ENCODE assay signal across 18 cellular contexts in genomic region chr2:158754303-158754611, GRCh38. TPM values are rescaled to one million over a fixed set of nuclear protein-coding genes. Genes with fewer than 3 reads are reported as not detected.
A peak's percentile ranks its signal among the peaks of the same experiment; 100 is the strongest.
DNase-seq lines count a peak whose midpoint lies in the region; ATAC-seq and TF ChIP-seq lines count a peak whose summit lies in the region.
"Had no signal": no experiment of that assay in that cellular context is flagged by ENCODE, and none has a peak within 500 bp of the region (broad histone marks: within the 10 kb centered on the region; RNA-seq: fewer than 3 reads in every experiment).

No MANE protein-coding gene starts in this region.

- H3K36me3 Mint-ChIP-seq in Calu3 (ENCODE audit: insufficient read depth, unreplicated experiment) = no peaks in the 10 kb centered on the region
- H3K36me3 Mint-ChIP-seq in nephron (ENCODE audit: low read depth) = no peaks in the 10 kb centered on the region
- H3K36me3 Mint-ChIP-seq in natural killer cell = no peaks in the 10 kb centered on the region

- no peak overlapping the region for H3K4me3 ChIP-seq in HCT116 (replicated peaks in 1 of 2; ENCODE audit: low read depth in 1 of 2, low read length in 2 of 2)
- no peak overlapping the region for H3K4me3 ChIP-seq in Panc1 (ENCODE audit: low read depth in 2 of 2, low read length in 2 of 2)
- H3K4me3 ChIP-seq in left lung = no peak overlapping the region
- H3K4me3 ChIP-seq: lung had no signal

- TF ChIP-seq RAD21 in HCT116 (IDR thresholded peaks at IDR 0.05; ENCODE audit: low read depth) = no peak

- H3K4me3 Mint-ChIP-seq in Calu3 (ENCODE audit: low read depth, unreplicated experiment) (no peak overlapping the region), nephron (peak overlapping the region in 2 of 3 experiments; percentile 61 to 67), natural killer cell (no peak overlapping the region)
- H3K4me3 Mint-ChIP-seq: stimulated activated naive CD8-positive, alpha-beta T cell treated with anti-CD3 and anti-CD28 coated beads, Interleukin-15, Interleukin-2, amounts not matched to agents 100 ng/mL and 50 ng/mL, for 24 hours; T-helper 1 cell treated with Interleukin-12 subunit alpha and Interleukin-12 subunit beta and Interleukin-4 antibody, amounts not matched to agents 30 μg/mL and 1 μg/mL, for 36 hours had no signal

- POLR2A ChIA-PET in HCT116 (lab: Charles Lee) (no interaction called here), Panc1 (lab: Charles Lee) (no interaction called here)

- H3K9me3 Mint-ChIP-seq in Calu3 (ENCODE audit: low read depth, unreplicated experiment) (no peaks in the 10 kb centered on the region), nephron (peaks cover 2% of the 10 kb centered on the region), natural killer cell (no peaks in the 10 kb centered on the region)
- H3K9me3 Mint-ChIP-seq: stimulated activated naive CD8-positive, alpha-beta T cell treated with anti-CD3 and anti-CD28 coated beads, Interleukin-15, Interleukin-2, amounts not matched to agents 100 ng/mL and 50 ng/mL, for 24 hours; T-helper 1 cell treated with Interleukin-12 subunit alpha and Interleukin-12 subunit beta and Interleukin-4 antibody, amounts not matched to agents 30 μg/mL and 1 μg/mL, for 36 hours had no signal

- H3K27me3 ChIP-seq in HCT116 (ENCODE audit: insufficient read depth, low read length) (no peaks in the 10 kb centered on the region; the same call in 1 of the 2 replicates), Panc1 (ENCODE audit: control insufficient read depth, insufficient read depth, low read length) (peaks cover 7% of the 10 kb centered on the region), left lung (no peaks in the 10 kb centered on the region)

- TF ChIP-seq CTCF in Calu3 (IDR thresholded peaks at IDR 0.05; ENCODE audit: unreplicated experiment) (peak; percentile 15), HCT116 (IDR thresholded peaks at IDR 0.05 in 2 of 3, conservative IDR thresholded peaks at IDR 0.05 in 1 of 3; ENCODE audit: borderline replicate concordance in 1 of 3, insufficient read depth in 1 of 3, low read depth in 2 of 3, low read length in 2 of 3) (no peak; a peak in 1 of 6 replicates), Panc1 (IDR thresholded peaks at IDR 0.05) (peak; percentile 64), nephron (IDR thresholded peaks at IDR 0.05; ENCODE audit: unreplicated experiment in 3 of 3) (no peak), natural killer cell (IDR thresholded peaks at IDR 0.05) (no peak), left lung (IDR thresholded peaks at IDR 0.05) (no peak)

- no peak for DNase-seq in Calu3
- no peak for DNase-seq in HCT116 (ENCODE audit: low read depth, low spot score)
- no peak for DNase-seq in Panc1 (ENCODE audit: low read depth, low spot score)
- DNase-seq in natural killer cell = no peak
- DNase-seq in DMS114 treated with DMSO at 0.1 percent for 48 hours (lab: John Stamatoyannopoulos, UW; ENCODE audit: unreplicated experiment) = no peak
- DNase-seq in left lung = no peak
- DNase-seq in NCI-H2171 treated with DMSO at 0.1 percent for 48 hours (lab: John Stamatoyannopoulos, UW) = no peak
- DNase-seq: activated CD4-positive, CD25-positive, alpha-beta regulatory T cell; NCI-H1048 had no signal

- H3K4me2 ChIP-seq in HCT116 (ENCODE audit: low read length) = peak overlapping the region; percentile 35; the same call in 1 of the 2 replicates

- no TSS peak for BruUV-seq in Calu3 (replicated peaks; lab: Mats Ljungman, UMichigan)
- no TSS peak for BruUV-seq in HCT116 (replicated peaks; lab: Mats Ljungman, UMichigan)
- no TSS peak for BruUV-seq in Panc1 (replicated peaks; lab: Mats Ljungman, UMichigan)

- no peaks in the 10 kb centered on the region for H3K4me1 Mint-ChIP-seq in Calu3 (ENCODE audit: low read depth, unreplicated experiment)
- H3K4me1 Mint-ChIP-seq in nephron = peaks cover 25% of the 10 kb centered on the region
- H3K4me1 Mint-ChIP-seq in natural killer cell = no peaks in the 10 kb centered on the region

- no peaks in the 10 kb centered on the region for H4K20me1 ChIP-seq in HCT116 (ENCODE audit: insufficient read depth)

- no peak overlapping the region for H3K9ac ChIP-seq in HCT116 (ENCODE audit: low read length)

- H2AFZ ChIP-seq in HCT116 (ENCODE audit: low read depth, low read length, poor library complexity, severe bottlenecking) = peak overlapping the region; percentile 72

- H3K27ac Mint-ChIP-seq in Calu3 (ENCODE audit: unreplicated experiment) (no peak overlapping the region), nephron (peak overlapping the region; percentile 72 to 85 (median 83)), natural killer cell (no peak overlapping the region)
- H3K27ac Mint-ChIP-seq: stimulated activated naive CD8-positive, alpha-beta T cell treated with anti-CD3 and anti-CD28 coated beads, Interleukin-15, Interleukin-2, amounts not matched to agents 100 ng/mL and 50 ng/mL, for 24 hours; T-helper 1 cell treated with Interleukin-12 subunit alpha and Interleukin-12 subunit beta and Interleukin-4 antibody, amounts not matched to agents 30 μg/mL and 1 μg/mL, for 36 hours had no signal

- no peaks in the 10 kb centered on the region for H3K9me2 ChIP-seq in HCT116 (ENCODE audit: insufficient read depth)

- in situ Hi-C loops in Panc1 (cut with HindIII; ENCODE audit: low pct_unique_long_range_greater_than_20kb, low sequenced_read_pairs) = no loop called here

- CTCF ChIA-PET in Calu3 (lab: Charles Lee) = interaction anchor here (0.7 to 1.5 kb wide), 5 partner anchors 10 to 730 kb away, joined by 4 to 18 read pairs (median 6); no protein-coding TSS in a partner anchor
- CTCF ChIA-PET in HCT116 (lab: Charles Lee) = interaction anchor here (0.6 to 2.6 kb wide), 26 partner anchors 9 to 1244 kb away, joined by 3 to 51 read pairs (median 4); no protein-coding TSS in a partner anchor
- CTCF ChIA-PET in Panc1 (lab: Charles Lee) = interaction anchor here (0.6 to 2.3 kb wide), 6 partner anchors 9 to 730 kb away, joined by 3 to 14 read pairs (median 8); no protein-coding TSS in a partner anchor

- no peaks in the 10 kb centered on the region for H3K4me1 ChIP-seq in HCT116 (ENCODE audit: control insufficient read depth in 1 of 2, insufficient read depth in 2 of 2, low read length in 2 of 2)
- H3K4me1 ChIP-seq in Panc1 (ENCODE audit: control insufficient read depth, insufficient read depth, low read length) = no peaks in the 10 kb centered on the region
- H3K4me1 ChIP-seq in left lung = peaks cover 0 to 5% of the 10 kb centered on the region in 2 donors

- H3K27ac ChIP-seq in HCT116 (ENCODE audit: low read depth, low read length) (no peak overlapping the region), Panc1 (ENCODE audit: low read length) (no peak overlapping the region), left lung (no peak overlapping the region)
- H3K27ac ChIP-seq: HL-60 had no signal

- peaks cover 35% of the 10 kb centered on the region for H3K27me3 Mint-ChIP-seq in Calu3 (ENCODE audit: unreplicated experiment)
- H3K27me3 Mint-ChIP-seq in nephron (ENCODE audit: low read depth) = peaks cover 4% of the 10 kb centered on the region
- peaks cover 5 to 12% of the 10 kb centered on the region in 2 donors for H3K27me3 Mint-ChIP-seq in natural killer cell (ENCODE audit: low read depth in 2 of 2)

- no peaks in the 10 kb centered on the region for H3K79me2 ChIP-seq in HCT116 (ENCODE audit: insufficient read depth, low read length)

- H3K9me3 ChIP-seq in HCT116 (ENCODE audit: control insufficient read depth in 1 of 2, insufficient read depth in 1 of 2, low read depth in 1 of 2, low read length in 2 of 2) = no peaks in the 10 kb centered on the region
- no peaks in the 10 kb centered on the region for H3K9me3 ChIP-seq in Panc1 (ENCODE audit: control insufficient read depth, insufficient read depth, low read depth, low read length)
- no peaks in the 10 kb centered on the region for H3K9me3 ChIP-seq in left lung

- RAD21 ChIA-PET in HCT116 (lab: Charles Lee; ENCODE audit: low non-redundant PET in 1 of 2, low total read pairs in 2 of 2, uncharacterized antibody in 2 of 2, unreplicated experiment in 2 of 2) = interaction anchor here (0.7 to 1.5 kb wide), 5 partner anchors 574 to 730 kb away, joined by 3 to 8 read pairs (median 3); no protein-coding TSS in a partner anchor

- ATAC-seq in HCT116 (peak; percentile 17; the same call in 1 of the 2 replicates), Panc1 (peak; percentile 40), natural killer cell (no peak), left lung (no peak)

- intact Hi-C loops in Calu3 (cut with micrococcal nuclease; ENCODE audit: unreplicated experiment) = loop anchor here (2.0 kb wide), 2 partner anchors 719 to 729 kb away; no protein-coding TSS in a partner anchor
- intact Hi-C loops in HCT116 (cut with micrococcal nuclease) = loop anchor here (1.0 to 5.0 kb wide), 4 partner anchors 297 to 1262 kb away; partner anchors contain the start of genes CCDC148 and PKP4
- intact Hi-C loops in Panc1 (cut with micrococcal nuclease; ENCODE audit: unreplicated experiment) = loop anchor here (5.0 kb wide), 1 partner anchor 577 kb away; no protein-coding TSS in a partner anchor
- intact Hi-C loops in natural killer cell (cut with micrococcal nuclease) = loop anchor here (1.0 to 2.0 kb wide), 3 partner anchors 730 to 1451 kb away; no protein-coding TSS in a partner anchor
- intact Hi-C loops in left lung (cut with DNase I) = loop anchor here in 1 of 2 donors (5.0 kb wide), 1 partner anchor 732 kb away; no protein-coding TSS in a partner anchor

- TF ChIP-seq POLR2A in HCT116 (IDR thresholded peaks at IDR 0.05; ENCODE audit: borderline replicate concordance, extremely low read depth, insufficient read depth, insufficient read length) = no peak

- H3K36me3 ChIP-seq in HCT116 (ENCODE audit: control insufficient read depth in 1 of 2, insufficient read depth in 2 of 2, low read length in 2 of 2) (no peaks in the 10 kb centered on the region), Panc1 (ENCODE audit: control insufficient read depth, insufficient read depth, low read length) (no peaks in the 10 kb centered on the region), left lung (no peaks in the 10 kb centered on the region)

TF ChIP-seq in HCT116, 20 proteins besides CTCF, POLR2A, EP300 and RAD21 (continues in another document):
- TF ChIP-seq CEBPB (IDR thresholded peaks at IDR 0.05; ENCODE audit: low read depth) = no peak
- no peak for TF ChIP-seq JUND (IDR thresholded peaks at IDR 0.05)
- no peak for TF ChIP-seq SRF (IDR thresholded peaks at IDR 0.05; ENCODE audit: low read depth)
- no peak for TF ChIP-seq ELF1 (IDR thresholded peaks at IDR 0.05; ENCODE audit: borderline replicate concordance, low read depth)
- TF ChIP-seq ZFX (IDR thresholded peaks at IDR 0.05) = no peak
- TF ChIP-seq YY1 (IDR thresholded peaks at IDR 0.05; ENCODE audit: extremely low read depth, insufficient replicate concordance, low read depth, low read length) = no peak
- no peak for TF ChIP-seq TCF7L2 (IDR thresholded peaks at IDR 0.05; ENCODE audit: borderline replicate concordance, extremely low read depth, insufficient read depth, insufficient read length)

RNA-seq across cellular contexts. Expression of gene DAPL1, which starts 40.9 kb away (rescaled TPM):
- total RNA-seq in Calu3 (2022) = not detected in 2 replicates
- not detected for total RNA-seq in HCT116 (2021; ENCODE audit: unreplicated experiment)
- polyA plus RNA-seq in HCT116 (2012) = 0.11 TPM in 1 of 2 replicates, not detected in the other
- not detected for total RNA-seq in Panc1 (2021; ENCODE audit: unreplicated experiment)
- polyA plus RNA-seq in Panc1 (2012; ENCODE audit: insufficient read length) = not detected
- not detected for total RNA-seq in natural killer cell
- total RNA-seq in left lung = not detected
- total RNA-seq: dermis blood vessel endothelial cell, H7, lung, Right ventricle myocardium inferior had no signal
- polyA plus RNA-seq: AG04450 had no signal

Comparison
In these comparisons a context has a peak if more than half of its experiments do, and no peak if none do; other contexts are left out.
1. H3K27ac Mint-ChIP-seq: peak in nephron (3 of 3); none in Calu3 (single experiment) and natural killer cell (0 of 2).
2. H3K4me3 Mint-ChIP-seq: peak in nephron (2 of 3); none in Calu3 (single experiment) and natural killer cell (single experiment).
3. CTCF ChIP-seq: peak in Calu3 (single experiment) and Panc1 (single experiment); none in HCT116 (0 of 3), nephron (0 of 3), natural killer cell (single experiment) and left lung (0 of 2).
4. ATAC-seq: peak in HCT116 (single experiment) and Panc1 (single experiment); none in natural killer cell (0 of 3) and left lung (single experiment).